32 cellular contexts compared by ENCODE assay signal in the genomic region with DNA sequence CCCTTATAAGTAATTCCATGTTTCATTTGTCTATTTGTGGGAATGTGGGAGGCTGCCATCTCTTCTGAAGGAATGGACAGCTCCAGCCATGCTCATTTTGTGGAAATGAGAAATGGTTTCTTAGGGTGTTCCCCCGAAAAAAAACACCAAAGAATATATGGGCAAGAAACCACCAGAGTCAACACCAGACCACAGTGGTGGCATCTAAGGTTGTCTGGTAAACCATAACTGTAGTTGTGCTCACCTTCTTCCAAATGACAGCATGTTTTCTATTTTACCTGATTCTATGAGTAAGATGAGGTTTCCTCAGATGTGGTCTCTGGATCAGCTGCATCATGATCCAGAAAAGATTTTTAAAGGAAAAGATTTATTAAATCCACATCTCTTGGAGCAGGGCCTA.
"Had no signal": no experiment of that assay in that cellular context is flagged by ENCODE, and none has a peak within 500 bp of the region (broad histone marks: within the 10 kb centered on the region; RNA-seq: fewer than 3 reads in every experiment).

No MANE protein-coding gene starts in this region.

- DNase-seq: Kasumi-1, KG1, MG63, NCI-H1048, NCI-H1092 treated with DMSO at 0.1 percent for 48 hours, NCI-H1105 treated with DMSO at 0.1 percent for 48 hours, NCI-H1417, NCI-H1436, NCI-H146, NCI-H1694, NCI-H187, NCI-H1930, NCI-H2029 treated with DMSO at 0.1 percent for 48 hours, NCI-H2081 treated with DMSO at 0.1 percent for 48 hours, NCI-H2107, NCI-H2171, NCI-H226, NCI-H446 treated with DMSO at 0.1 percent for 48 hours, NCI-H510A, NCI-H524, NCI-H526, NCI-H69, NCI-H748 treated with DMSO at 0.1 percent for 48 hours, NCI-H82, PC-9, SHP77, SIG-M5, SJCRH30 had no signal

- H3K4me3 ChIP-seq: MG63, PC-9, SJCRH30, SK-N-MC had no signal

- ATAC-seq: Panc1, Right ventricle myocardium inferior, SK-N-SH treated with all-trans-retinoic acid at 6 μM for 48 hours had no signal
